Comparison of ENCODE assay signal across 19 cellular contexts in the genomic region with DNA sequence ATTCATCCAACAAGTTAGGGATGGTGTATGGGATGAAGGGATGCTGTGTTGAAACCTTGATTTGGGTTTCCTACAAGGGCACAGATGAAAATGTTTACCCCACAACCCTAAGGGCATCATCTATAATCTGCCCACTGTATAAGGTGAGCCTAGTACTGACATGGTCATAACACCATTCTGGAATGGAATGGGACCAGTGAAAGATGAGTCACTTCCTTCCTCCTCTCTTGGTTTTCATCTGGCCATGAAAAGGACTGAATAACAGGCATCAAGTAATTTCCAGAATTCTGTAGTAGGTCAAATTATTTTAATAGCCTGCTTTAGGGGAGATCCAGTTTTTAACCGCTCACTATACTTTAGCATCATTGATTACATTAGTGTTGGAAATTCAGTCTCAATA.
"Had no signal": no experiment of that assay in that cellular context is flagged by ENCODE, and none has a peak within 500 bp of the region (broad histone marks: within the 10 kb centered on the region; RNA-seq: fewer than 3 reads in every experiment).

No MANE protein-coding gene starts in this region.

- H3K27me3 ChIP-seq: tibial artery had no signal

- H3K27ac ChIP-seq: coronary artery, left lung, tibial artery, VCaP had no signal

- H3K4me3 ChIP-seq: coronary artery, left lung, tibial artery had no signal

- H3K36me3 ChIP-seq: left lung, tibial artery had no signal

- DNase-seq: activated CD4-positive, alpha-beta T cell treated with anti-CD3 and anti-CD28 coated beads, Interleukin-2, amount 50 U/mL, for 1 hour; activated CD4-positive, CD25-positive, alpha-beta regulatory T cell treated with anti-CD3 and anti-CD28 coated beads, Interleukin-2, amount 50 U/mL, for 72 hours; activated CD8-positive, alpha-beta memory T cell treated with anti-CD3 and anti-CD28 coated beads, Interleukin-2, amount 50 U/mL, for 4 hours; activated effector memory CD4-positive, alpha-beta T cell treated with Interleukin-2 at 50 U/mL for 16 hours; activated naive CD4-positive, alpha-beta T cell treated with anti-CD3 and anti-CD28 coated beads, Interleukin-2, amount 10 ng/mL, durations not matched to agents 7 days and 5 days; activated naive CD8-positive, alpha-beta T cell treated with anti-CD3 and anti-CD28 coated beads, Interleukin-2, amount 50 U/mL, for 24 hours; activated T-cell treated with anti-CD3 and anti-CD28 coated beads, Interleukin-2, amount 50 U/mL, for 4 hours; anterior cingulate cortex; islet precursor cell; left lung; right cardiac atrium; stimulated activated CD4-positive, alpha-beta T cell treated with anti-CD3 and anti-CD28 coated beads, Interleukin-2, amount 100 ng/mL, for 24 hours; stimulated activated naive CD8-positive, alpha-beta T cell treated with anti-CD3 and anti-CD28 coated beads, Interleukin-15, Interleukin-2, amounts not matched to agents 100 U/mL and 50 U/mL, for 24 hours; substantia nigra; T1000; tibial artery had no signal

- ATAC-seq: activated naive CD8-positive, alpha-beta T cell treated with anti-CD3 and anti-CD28 coated beads, Interleukin-2, amount 50 U/mL, for 24 hours; activated T-cell treated with anti-CD3 and anti-CD28 coated beads, Interleukin-2, amount 50 U/mL, for 4 hours; esophagus mucosa; left lung; right cardiac atrium; stimulated activated naive CD8-positive, alpha-beta T cell treated with anti-CD3 and anti-CD28 coated beads, Interleukin-15, Interleukin-2, amounts not matched to agents 100 U/mL and 50 U/mL, for 24 hours had no signal

- H3K4me1 ChIP-seq: left lung, tibial artery had no signal
